Comparison of ENCODE assay signal across 8 cellular contexts in genomic region chr3:63911901-63912767, GRCh38. TPM values are rescaled to one million over a fixed set of nuclear protein-coding genes. Genes with fewer than 3 reads are reported as not detected.
DNase-seq lines count a peak whose midpoint lies in the region; ATAC-seq and TF ChIP-seq lines count a peak whose summit lies in the region.

TSS of gene SCAANT1 (minus strand) at chr3:63912383.

- no TSS peak for BruUV-seq in Caco-2 (replicated peaks; lab: Mats Ljungman, UMichigan)
- no TSS peak for BruUV-seq in PC-3 (replicated peaks; lab: Mats Ljungman, UMichigan)

- H3K4me1 ChIP-seq in Caco-2, result peaks cover 10% of the 10 kb centered on the region
- peaks cover 22% of the 10 kb centered on the region for H3K4me1 ChIP-seq in PC-3 (ENCODE audit: insufficient read depth, low read length)
- peaks cover 26% of the 10 kb centered on the region for H3K4me1 ChIP-seq in muscle layer of colon (ENCODE audit: insufficient read depth, low read length)

- peak within 1 kb of the TSS; percentile 94 for H3K4me3 Mint-ChIP-seq in Caco-2 (ENCODE audit: unreplicated experiment)
- H3K4me3 Mint-ChIP-seq in activated T-cell treated with anti-CD3 and anti-CD28 coated beads, Interleukin-2, amount 50 U/mL, for 24 hours, result peak within 1 kb of the TSS; percentile 89

- H3K27ac ChIP-seq in PC-3 (ENCODE audit: low read length), result peak within 1 kb of the TSS; percentile 78
- peak within 1 kb of the TSS; percentile 94 for H3K27ac ChIP-seq in muscle layer of colon (ENCODE audit: low read depth, low read length)

- H3K27me3 Mint-ChIP-seq in Caco-2 (ENCODE audit: insufficient read depth, unreplicated experiment), result no peaks in the 10 kb centered on the region
- no peaks in the 10 kb centered on the region for H3K27me3 Mint-ChIP-seq in activated T-cell treated with anti-CD3 and anti-CD28 coated beads, Interleukin-2, amount 50 U/mL, for 24 hours

- H3K9me3 Mint-ChIP-seq in Caco-2 (ENCODE audit: unreplicated experiment), result no peaks in the 10 kb centered on the region
- no peaks in the 10 kb centered on the region for H3K9me3 Mint-ChIP-seq in activated T-cell treated with anti-CD3 and anti-CD28 coated beads, Interleukin-2, amount 50 U/mL, for 24 hours

- peak within 1 kb of the TSS; percentile 38; the same call in 1 of the 2 replicates for H2AFZ ChIP-seq in PC-3 (ENCODE audit: low read length)

- H3K9me3 ChIP-seq in Caco-2 (no peaks in the 10 kb centered on the region), PC-3 (ENCODE audit: low read length) (no peaks in the 10 kb centered on the region), muscle layer of colon (ENCODE audit: low read length) (no peaks in the 10 kb centered on the region)

- H3K4me2 ChIP-seq in PC-3 (ENCODE audit: low read length), result peak within 1 kb of the TSS; percentile 88

- TF ChIP-seq CTCF in Caco-2 (IDR thresholded peaks at IDR 0.05; ENCODE audit: insufficient read depth in 1 of 2, low read depth in 1 of 2, low read length in 1 of 2, severe bottlenecking in 1 of 2, unreplicated experiment in 1 of 2) (no peak), PC-3 (conservative IDR thresholded peaks at IDR 0.05; ENCODE audit: low read depth, low read length) (no peak)

- H3K4me3 ChIP-seq in Caco-2 (ENCODE audit: low read depth, low read length) (peak within 1 kb of the TSS; percentile 55), PC-3 (ENCODE audit: low read length) (peak within 1 kb of the TSS; percentile 76), muscle layer of colon (ENCODE audit: low read depth in 1 of 2, low read length in 2 of 2) (peak within 1 kb of the TSS; percentile 64 to 74)

- H3K36me3 Mint-ChIP-seq in Caco-2 (ENCODE audit: insufficient read depth, unreplicated experiment), result peaks cover 21% of the 10 kb centered on the region
- H3K36me3 Mint-ChIP-seq in activated T-cell treated with anti-CD3 and anti-CD28 coated beads, Interleukin-2, amount 50 U/mL, for 24 hours (ENCODE audit: low read depth), result peaks cover 42% of the 10 kb centered on the region

- H3F3A ChIP-seq in PC-3 (ENCODE audit: low read length, unreplicated experiment), result no peaks in the 10 kb centered on the region

- peak; percentile 91 to 95 for DNase-seq in Caco-2
- DNase-seq in HK-2 (ENCODE audit: unreplicated experiment), result peak; percentile 83
- peak; percentile 68 for DNase-seq in PC-3
- DNase-seq in activated T-cell treated with anti-CD3 and anti-CD28 coated beads, Interleukin-2, amount 50 U/mL, for 24 hours, result peak; percentile 89
- DNase-seq in erythroblast (lab: John Stamatoyannopoulos, UW), result peak; percentile 89 to 93
- peak; percentile 82 for DNase-seq in stimulated activated CD8-positive, alpha-beta memory T cell treated with anti-CD3 and anti-CD28 coated beads, Interleukin-4, amount 100 ng/mL, for 48 hours

- ATAC-seq in GM19463 (IDR thresholded peaks at IDR 0.05; ENCODE audit: unreplicated experiment) (peak; percentile 71), PC-3 (peak; percentile 75)

- H3K79me2 ChIP-seq in PC-3 (ENCODE audit: low read length), result peaks cover 46% of the 10 kb centered on the region

- no peaks in the 10 kb centered on the region for H3K9me2 ChIP-seq in PC-3 (replicated peaks; ENCODE audit: low read length)

- H3K27ac Mint-ChIP-seq in Caco-2 (ENCODE audit: unreplicated experiment), result peak within 1 kb of the TSS; percentile 90
- peak within 1 kb of the TSS; percentile 98 for H3K27ac Mint-ChIP-seq in activated T-cell treated with anti-CD3 and anti-CD28 coated beads, Interleukin-2, amount 50 U/mL, for 24 hours

- POLR2A ChIA-PET in Caco-2 (lab: Charles Lee) (interaction anchor here (0.7 kb wide), 2 partner anchors 26 to 42 kb away, joined by 4 read pairs; no protein-coding TSS in a partner anchor), PC-3 (lab: Charles Lee; ENCODE audit: unreplicated experiment) (interaction anchor here (0.6 to 0.7 kb wide), 3 partner anchors 40 to 918 kb away, joined by 3 read pairs; no protein-coding TSS in a partner anchor)

- H3K9ac ChIP-seq in PC-3 (ENCODE audit: low read length) (peak within 1 kb of the TSS; percentile 85), muscle layer of colon (ENCODE audit: low read length) (peak within 1 kb of the TSS; percentile 31)

- TF ChIP-seq POLR2A in erythroblast (IDR thresholded peaks at IDR 0.05; ENCODE audit: low read length), result peak; percentile 66

- H3K36me3 ChIP-seq in Caco-2 (ENCODE audit: control insufficient read depth, insufficient read depth, low read length) (no peaks in the 10 kb centered on the region), PC-3 (ENCODE audit: low read depth, low read length) (peaks cover 8% of the 10 kb centered on the region), muscle layer of colon (ENCODE audit: insufficient read depth, low read length) (peaks cover 11% of the 10 kb centered on the region)

- peaks cover 4% of the 10 kb centered on the region; the same call in 1 of the 2 replicates for H4K20me1 ChIP-seq in PC-3 (ENCODE audit: low read length)

- no peaks in the 10 kb centered on the region for H3K4me1 Mint-ChIP-seq in Caco-2 (ENCODE audit: low read depth, unreplicated experiment)
- H3K4me1 Mint-ChIP-seq in activated T-cell treated with anti-CD3 and anti-CD28 coated beads, Interleukin-2, amount 50 U/mL, for 24 hours (ENCODE audit: low read depth), result peaks cover 53% of the 10 kb centered on the region

- intact Hi-C loops in Caco-2 (cut with micrococcal nuclease; ENCODE audit: unreplicated experiment) (loop anchor here (1.0 to 2.0 kb wide), 3 partner anchors 21 to 49 kb away; partner anchors contain the start of genes ATXN7 and THOC7), PC-3 (cut with micrococcal nuclease) (loop anchor here (5.0 to 10.0 kb wide), 3 partner anchors 50 to 90 kb away; partner anchors contain the start of genes ATXN7 and THOC7)

- CTCF ChIA-PET in Caco-2 (lab: Charles Lee) (interaction anchor here (0.7 to 1.0 kb wide), 2 partner anchors 48 to 233 kb away, joined by 3 to 5 read pairs; no protein-coding TSS in a partner anchor), PC-3 (lab: Charles Lee) (no interaction called here)

- H3K27me3 ChIP-seq in Caco-2 (replicated peaks; ENCODE audit: control insufficient read depth, insufficient read depth, low read length), result no peaks in the 10 kb centered on the region
- H3K27me3 ChIP-seq in PC-3 (ENCODE audit: low read length), result no peaks in the 10 kb centered on the region
- no peaks in the 10 kb centered on the region for H3K27me3 ChIP-seq in muscle layer of colon (ENCODE audit: control insufficient read depth in 1 of 2, insufficient read depth in 2 of 2, low read length in 2 of 2)

RNA-seq across cellular contexts. Expression of gene SCAANT1, which starts in this region (rescaled TPM):
- total RNA-seq in Caco-2 (2022), result not detected in 2 replicates
- not detected in 2 replicates for total RNA-seq in PC-3 (2014; rRNA removed)

Comparison
In these comparisons a context has a peak if more than half of its experiments do, and no peak if none do; other contexts are left out.
1. Peak in every context shown above with its lines: DNase-seq, ATAC-seq, H3K4me3 ChIP-seq and H3K27ac ChIP-seq.
2. Peak in DNase-seq and H3K4me3 ChIP-seq in Caco-2; RNA of the gene not detected or under 1 TPM.
3. Peak in DNase-seq, ATAC-seq, H3K4me3 ChIP-seq, H3K27ac ChIP-seq, H3K9ac ChIP-seq and H3K4me2 ChIP-seq in PC-3; RNA of the gene not detected or under 1 TPM.